In the genomic region with DNA sequence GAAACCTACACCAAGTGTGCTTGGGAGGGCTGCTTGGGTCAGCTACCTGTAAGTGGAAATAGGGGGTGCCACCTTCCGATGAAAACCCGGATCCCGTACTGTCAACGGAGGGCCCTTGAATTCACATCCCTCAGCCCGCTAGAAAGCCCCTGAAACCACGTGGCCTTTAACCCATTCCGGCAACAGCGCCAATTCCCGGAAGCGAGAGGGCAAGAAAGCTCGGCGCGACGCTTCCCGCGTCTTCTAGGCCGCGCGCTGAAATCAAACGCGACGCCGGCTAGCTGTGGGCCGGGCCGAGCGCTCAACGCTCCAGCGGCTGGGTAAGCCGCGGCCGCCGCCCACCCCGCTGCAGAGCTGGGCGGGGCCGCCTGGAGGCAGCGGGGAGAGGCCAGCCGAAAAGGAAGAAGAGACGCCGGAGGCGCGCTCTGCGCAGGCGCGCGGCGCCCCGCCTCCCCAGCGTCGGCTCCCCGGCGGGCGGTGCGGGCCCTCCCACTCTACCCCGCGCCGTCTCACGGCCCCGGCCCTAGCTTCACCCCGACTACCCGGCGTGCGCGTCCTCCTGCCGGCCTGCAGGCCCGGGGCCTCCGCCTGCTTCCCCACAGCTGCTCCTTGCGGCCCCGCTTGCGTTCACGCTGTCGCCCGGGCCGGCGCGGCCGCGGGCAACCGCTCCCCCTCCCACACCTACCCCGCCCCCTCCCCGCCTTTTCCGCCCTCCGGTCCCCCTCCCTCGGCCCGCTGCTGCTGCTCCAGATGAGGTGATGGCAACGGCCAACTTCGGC, we compare ENCODE assay signal across 1 cellular context.
A peak's percentile ranks its signal among the peaks of the same experiment; 100 is the strongest.
TF ChIP-seq lines count a peak whose summit lies in the region.

A gene (plus strand): TSS at position 492 of the 779 bp plus-strand sequence. CDS start 267 bp downstream, at position 759.

TF ChIP-seq in K562, 482 proteins besides CTCF, POLR2A, EP300 and RAD21 (continued from another document and continues in another):
- TF ChIP-seq, protein P1, sequence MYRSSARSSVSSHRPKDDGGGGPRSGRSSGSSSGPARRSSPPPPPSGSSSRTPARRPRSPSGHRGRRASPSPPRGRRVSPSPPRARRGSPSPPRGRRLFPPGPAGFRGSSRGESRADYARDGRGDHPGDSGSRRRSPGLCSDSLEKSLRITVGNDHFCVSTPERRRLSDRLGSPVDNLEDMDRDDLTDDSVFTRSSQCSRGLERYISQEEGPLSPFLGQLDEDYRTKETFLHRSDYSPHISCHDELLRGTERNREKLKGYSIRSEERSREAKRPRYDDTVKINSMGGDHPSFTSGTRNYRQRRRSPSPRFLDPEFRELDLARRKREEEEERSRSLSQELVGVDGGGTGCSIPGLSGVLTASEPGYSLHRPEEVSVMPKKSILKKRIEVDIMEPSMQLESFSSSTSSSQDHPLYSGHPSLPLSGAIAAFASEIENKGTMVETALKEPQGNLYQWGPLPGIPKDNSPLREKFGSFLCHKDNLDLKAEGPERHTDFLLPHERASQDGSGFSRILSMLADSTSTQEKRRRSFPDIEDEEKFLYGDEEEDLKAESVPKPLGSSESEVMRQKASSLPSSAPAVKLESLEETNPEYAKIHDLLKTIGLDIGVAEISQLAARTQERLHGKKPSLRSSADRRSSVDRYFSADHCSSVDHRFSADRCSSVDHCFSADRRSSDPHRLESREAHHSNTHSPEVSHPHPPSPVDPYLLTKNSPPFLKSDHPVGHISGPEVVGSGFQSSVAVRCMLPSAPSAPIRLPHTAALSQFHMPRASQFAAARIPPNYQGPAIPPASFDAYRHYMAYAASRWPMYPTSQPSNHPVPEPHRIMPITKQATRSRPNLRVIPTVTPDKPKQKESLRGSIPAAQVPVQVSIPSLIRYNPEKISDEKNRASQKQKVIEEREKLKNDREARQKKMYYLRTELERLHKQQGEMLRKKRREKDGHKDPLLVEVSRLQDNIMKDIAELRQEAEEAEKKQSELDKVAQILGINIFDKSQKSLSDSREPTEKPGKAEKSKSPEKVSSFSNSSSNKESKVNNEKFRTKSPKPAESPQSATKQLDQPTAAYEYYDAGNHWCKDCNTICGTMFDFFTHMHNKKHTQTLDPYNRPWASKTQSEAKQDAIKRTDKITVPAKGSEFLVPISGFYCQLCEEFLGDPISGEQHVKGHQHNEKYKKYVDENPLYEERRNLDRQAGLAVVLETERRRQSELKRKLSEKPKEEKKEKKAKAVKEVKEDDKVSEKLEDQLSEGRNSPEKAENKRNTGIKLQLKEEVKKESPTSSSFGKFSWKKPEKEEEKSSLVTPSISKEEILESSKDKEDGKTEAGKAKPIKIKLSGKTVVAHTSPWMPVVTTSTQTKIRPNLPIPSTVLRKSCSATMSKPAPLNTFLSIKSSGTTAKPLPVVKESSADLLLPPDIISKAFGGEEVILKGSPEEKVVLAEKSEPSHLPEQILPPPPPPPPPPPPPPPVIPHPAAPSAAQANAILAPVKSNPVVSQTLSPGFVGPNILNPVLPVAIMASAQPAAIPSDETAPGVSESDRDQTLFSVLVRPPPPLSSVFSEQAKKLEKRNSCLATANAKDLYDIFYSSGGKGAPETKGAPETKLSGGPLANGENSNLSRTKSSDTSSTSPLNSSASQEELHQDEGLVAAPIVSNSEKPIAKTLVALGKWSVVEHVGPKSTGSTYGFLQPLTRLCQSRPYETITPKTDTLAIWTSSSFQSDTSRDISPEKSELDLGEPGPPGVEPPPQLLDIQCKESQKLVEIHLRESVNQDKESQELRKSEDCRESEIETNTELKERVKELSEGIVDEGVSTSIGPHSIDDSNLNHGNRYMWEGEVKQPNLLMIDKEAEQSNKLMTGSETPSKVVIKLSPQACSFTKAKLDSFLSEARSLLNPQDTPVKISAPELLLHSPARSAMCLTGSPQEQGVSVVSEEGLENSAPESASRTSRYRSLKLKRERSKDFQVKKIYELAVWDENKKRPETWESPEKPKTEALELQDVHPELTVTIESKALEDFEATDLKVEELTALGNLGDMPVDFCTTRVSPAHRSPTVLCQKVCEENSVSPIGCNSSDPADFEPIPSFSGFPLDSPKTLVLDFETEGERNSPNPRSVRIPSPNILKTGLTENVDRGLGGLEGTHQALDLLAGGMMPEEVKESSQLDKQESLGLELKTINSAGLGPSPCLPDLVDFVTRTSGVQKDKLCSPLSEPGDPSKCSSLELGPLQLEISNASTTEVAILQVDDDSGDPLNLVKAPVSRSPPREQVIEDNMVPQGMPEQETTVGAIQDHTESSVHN (IDR thresholded peaks at IDR 0.05; ENCODE audit: borderline replicate concordance in 1 of 2, low read depth in 1 of 2), result no peak
- TF ChIP-seq EP400 (IDR thresholded peaks at IDR 0.05), result peak; percentile 95
- peak; percentile 31; the same call in 1 of the 2 replicates for TF ChIP-seq C11orf30 (IDR thresholded peaks at IDR 0.05; ENCODE audit: low read depth)
- TF ChIP-seq, protein P2, sequence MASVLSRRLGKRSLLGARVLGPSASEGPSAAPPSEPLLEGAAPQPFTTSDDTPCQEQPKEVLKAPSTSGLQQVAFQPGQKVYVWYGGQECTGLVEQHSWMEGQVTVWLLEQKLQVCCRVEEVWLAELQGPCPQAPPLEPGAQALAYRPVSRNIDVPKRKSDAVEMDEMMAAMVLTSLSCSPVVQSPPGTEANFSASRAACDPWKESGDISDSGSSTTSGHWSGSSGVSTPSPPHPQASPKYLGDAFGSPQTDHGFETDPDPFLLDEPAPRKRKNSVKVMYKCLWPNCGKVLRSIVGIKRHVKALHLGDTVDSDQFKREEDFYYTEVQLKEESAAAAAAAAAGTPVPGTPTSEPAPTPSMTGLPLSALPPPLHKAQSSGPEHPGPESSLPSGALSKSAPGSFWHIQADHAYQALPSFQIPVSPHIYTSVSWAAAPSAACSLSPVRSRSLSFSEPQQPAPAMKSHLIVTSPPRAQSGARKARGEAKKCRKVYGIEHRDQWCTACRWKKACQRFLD (CRISPR knock-in tag; IDR thresholded peaks at IDR 0.05), result peak; percentile 96
- TF ChIP-seq MAZ (CRISPR knock-in tag; conservative IDR thresholded peaks at IDR 0.05 in 1 of 2, IDR thresholded peaks at IDR 0.05 in 1 of 2), result peak; percentile 87 to 89
- TF ChIP-seq HIVEP1 (CRISPR knock-in tag; IDR thresholded peaks at IDR 0.05), result peak; percentile 81; the same call in 1 of the 2 replicates
- peak; percentile 59; the same call in 1 of the 2 replicates for TF ChIP-seq ZNF444 (CRISPR knock-in tag; IDR thresholded peaks at IDR 0.05)
- peak; percentile 81 for TF ChIP-seq ZNF766 (CRISPR knock-in tag; conservative IDR thresholded peaks at IDR 0.05)
- TF ChIP-seq GABPA (tag; conservative IDR thresholded peaks at IDR 0.05; ENCODE audit: low read depth), result peak; percentile 59
- TF ChIP-seq TCFL5 (CRISPR knock-in tag; conservative IDR thresholded peaks at IDR 0.05), result no peak
- TF ChIP-seq ETV1 (tag; conservative IDR thresholded peaks at IDR 0.05; ENCODE audit: low read depth), result peak; percentile 90
- TF ChIP-seq, protein P3, sequence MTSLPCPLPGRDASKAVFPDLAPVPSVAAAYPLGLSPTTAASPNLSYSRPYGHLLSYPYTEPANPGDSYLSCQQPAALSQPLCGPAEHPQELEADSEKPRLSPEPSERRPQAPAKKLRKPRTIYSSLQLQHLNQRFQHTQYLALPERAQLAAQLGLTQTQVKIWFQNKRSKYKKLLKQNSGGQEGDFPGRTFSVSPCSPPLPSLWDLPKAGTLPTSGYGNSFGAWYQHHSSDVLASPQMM (CRISPR knock-in tag; IDR thresholded peaks at IDR 0.05), result no peak
- 0 out of 2 replicates have a peak, but pooled peaks have one; percentile 55 for TF ChIP-seq ZNF586 (CRISPR knock-in tag; conservative IDR thresholded peaks at IDR 0.05)
- TF ChIP-seq, protein P4, sequence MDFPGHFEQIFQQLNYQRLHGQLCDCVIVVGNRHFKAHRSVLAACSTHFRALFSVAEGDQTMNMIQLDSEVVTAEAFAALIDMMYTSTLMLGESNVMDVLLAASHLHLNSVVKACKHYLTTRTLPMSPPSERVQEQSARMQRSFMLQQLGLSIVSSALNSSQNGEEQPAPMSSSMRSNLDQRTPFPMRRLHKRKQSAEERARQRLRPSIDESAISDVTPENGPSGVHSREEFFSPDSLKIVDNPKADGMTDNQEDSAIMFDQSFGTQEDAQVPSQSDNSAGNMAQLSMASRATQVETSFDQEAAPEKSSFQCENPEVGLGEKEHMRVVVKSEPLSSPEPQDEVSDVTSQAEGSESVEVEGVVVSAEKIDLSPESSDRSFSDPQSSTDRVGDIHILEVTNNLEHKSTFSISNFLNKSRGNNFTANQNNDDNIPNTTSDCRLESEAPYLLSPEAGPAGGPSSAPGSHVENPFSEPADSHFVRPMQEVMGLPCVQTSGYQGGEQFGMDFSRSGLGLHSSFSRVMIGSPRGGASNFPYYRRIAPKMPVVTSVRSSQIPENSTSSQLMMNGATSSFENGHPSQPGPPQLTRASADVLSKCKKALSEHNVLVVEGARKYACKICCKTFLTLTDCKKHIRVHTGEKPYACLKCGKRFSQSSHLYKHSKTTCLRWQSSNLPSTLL (IDR thresholded peaks at IDR 0.05), result no peak
- no peak for TF ChIP-seq MCM5 (IDR thresholded peaks at IDR 0.05; ENCODE audit: low read depth)
- no peak for TF ChIP-seq BDP1 (IDR thresholded peaks at IDR 0.05; ENCODE audit: insufficient read depth, insufficient read length)
- TF ChIP-seq MTA3 (IDR thresholded peaks at IDR 0.05; ENCODE audit: borderline replicate concordance), result peak; percentile 89
- TF ChIP-seq, protein P5, sequence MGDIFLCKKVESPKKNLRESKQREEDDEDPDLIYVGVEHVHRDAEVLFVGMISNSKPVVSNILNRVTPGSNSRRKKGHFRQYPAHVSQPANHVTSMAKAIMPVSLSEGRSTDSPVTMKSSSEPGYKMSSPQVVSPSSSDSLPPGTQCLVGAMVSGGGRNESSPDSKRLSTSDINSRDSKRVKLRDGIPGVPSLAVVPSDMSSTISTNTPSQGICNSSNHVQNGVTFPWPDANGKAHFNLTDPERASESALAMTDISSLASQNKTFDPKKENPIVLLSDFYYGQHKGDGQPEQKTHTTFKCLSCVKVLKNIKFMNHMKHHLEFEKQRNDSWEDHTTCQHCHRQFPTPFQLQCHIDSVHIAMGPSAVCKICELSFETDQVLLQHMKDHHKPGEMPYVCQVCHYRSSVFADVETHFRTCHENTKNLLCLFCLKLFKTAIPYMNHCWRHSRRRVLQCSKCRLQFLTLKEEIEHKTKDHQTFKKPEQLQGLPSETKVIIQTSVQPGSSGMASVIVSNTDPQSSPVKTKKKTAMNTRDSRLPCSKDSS (IDR thresholded peaks at IDR 0.05; ENCODE audit: low read depth, partially characterized antibody), result no peak
- no peak for TF ChIP-seq CBX8 (IDR thresholded peaks at IDR 0.05; ENCODE audit: borderline replicate concordance, extremely low read depth, low read depth, low read length, poor library complexity, severe bottlenecking)
- no peak for TF ChIP-seq HNRNPH1 (optimal IDR thresholded peaks at IDR 0.05; ENCODE audit: low read depth, low read length)
- no peak for TF ChIP-seq FOXP1 (CRISPR knock-in tag; IDR thresholded peaks at IDR 0.05)
- no peak for TF ChIP-seq MED1 (CRISPR knock-in tag; IDR thresholded peaks at IDR 0.05; ENCODE audit: borderline replicate concordance)
- TF ChIP-seq XRCC4 (IDR thresholded peaks at IDR 0.05; ENCODE audit: extremely low read depth, insufficient read depth, insufficient read length), result no peak
- no peak for TF ChIP-seq ZNF77 (CRISPR knock-in tag; IDR thresholded peaks at IDR 0.05)
- TF ChIP-seq MAFK (IDR thresholded peaks at IDR 0.05; ENCODE audit: low read length), result no peak
- TF ChIP-seq BCL6 (CRISPR knock-in tag; IDR thresholded peaks at IDR 0.05), result no peak
- TF ChIP-seq LCOR (CRISPR knock-in tag; IDR thresholded peaks at IDR 0.05), result peak; percentile 96
- TF ChIP-seq ZNF436 (CRISPR knock-in tag; IDR thresholded peaks at IDR 0.05), result no peak
- no peak for TF ChIP-seq NFE2 (IDR thresholded peaks at IDR 0.05; ENCODE audit: low read depth)
- TF ChIP-seq, protein P6, sequence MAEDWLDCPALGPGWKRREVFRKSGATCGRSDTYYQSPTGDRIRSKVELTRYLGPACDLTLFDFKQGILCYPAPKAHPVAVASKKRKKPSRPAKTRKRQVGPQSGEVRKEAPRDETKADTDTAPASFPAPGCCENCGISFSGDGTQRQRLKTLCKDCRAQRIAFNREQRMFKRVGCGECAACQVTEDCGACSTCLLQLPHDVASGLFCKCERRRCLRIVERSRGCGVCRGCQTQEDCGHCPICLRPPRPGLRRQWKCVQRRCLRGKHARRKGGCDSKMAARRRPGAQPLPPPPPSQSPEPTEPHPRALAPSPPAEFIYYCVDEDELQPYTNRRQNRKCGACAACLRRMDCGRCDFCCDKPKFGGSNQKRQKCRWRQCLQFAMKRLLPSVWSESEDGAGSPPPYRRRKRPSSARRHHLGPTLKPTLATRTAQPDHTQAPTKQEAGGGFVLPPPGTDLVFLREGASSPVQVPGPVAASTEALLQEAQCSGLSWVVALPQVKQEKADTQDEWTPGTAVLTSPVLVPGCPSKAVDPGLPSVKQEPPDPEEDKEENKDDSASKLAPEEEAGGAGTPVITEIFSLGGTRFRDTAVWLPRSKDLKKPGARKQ (CRISPR knock-in tag; IDR thresholded peaks at IDR 0.05), result no peak
- peak; percentile 95 for TF ChIP-seq E2F3 (CRISPR knock-in tag; IDR thresholded peaks at IDR 0.05)
- peak; percentile 86; the same call in 1 of the 2 replicates for TF ChIP-seq GTF2F1 (IDR thresholded peaks at IDR 0.05; ENCODE audit: low read depth, low read length)
- TF ChIP-seq ZNF232 (CRISPR knock-in tag; IDR thresholded peaks at IDR 0.05), result no peak; the same call in 1 of the 2 replicates
- TF ChIP-seq ZNF3 (CRISPR knock-in tag; IDR thresholded peaks at IDR 0.05), result no peak
- no peak for TF ChIP-seq BRF1 (IDR thresholded peaks at IDR 0.05; ENCODE audit: borderline replicate concordance, extremely low read depth, insufficient read length)
- TF ChIP-seq ELF1 (tag; IDR thresholded peaks at IDR 0.05), result peak; percentile 98
- TF ChIP-seq, protein P7, sequence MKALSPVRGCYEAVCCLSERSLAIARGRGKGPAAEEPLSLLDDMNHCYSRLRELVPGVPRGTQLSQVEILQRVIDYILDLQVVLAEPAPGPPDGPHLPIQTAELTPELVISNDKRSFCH (CRISPR knock-in tag; IDR thresholded peaks at IDR 0.05), result no peak
- TF ChIP-seq, protein P7 (tag; IDR thresholded peaks at IDR 0.05), result peak; percentile 97
- TF ChIP-seq, protein P8, sequence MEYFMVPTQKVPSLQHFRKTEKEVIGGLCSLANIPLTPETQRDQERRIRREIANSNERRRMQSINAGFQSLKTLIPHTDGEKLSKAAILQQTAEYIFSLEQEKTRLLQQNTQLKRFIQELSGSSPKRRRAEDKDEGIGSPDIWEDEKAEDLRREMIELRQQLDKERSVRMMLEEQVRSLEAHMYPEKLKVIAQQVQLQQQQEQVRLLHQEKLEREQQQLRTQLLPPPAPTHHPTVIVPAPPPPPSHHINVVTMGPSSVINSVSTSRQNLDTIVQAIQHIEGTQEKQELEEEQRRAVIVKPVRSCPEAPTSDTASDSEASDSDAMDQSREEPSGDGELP (CRISPR knock-in tag; IDR thresholded peaks at IDR 0.05; ENCODE audit: borderline replicate concordance), result peak; percentile 95
- TF ChIP-seq, protein P9, sequence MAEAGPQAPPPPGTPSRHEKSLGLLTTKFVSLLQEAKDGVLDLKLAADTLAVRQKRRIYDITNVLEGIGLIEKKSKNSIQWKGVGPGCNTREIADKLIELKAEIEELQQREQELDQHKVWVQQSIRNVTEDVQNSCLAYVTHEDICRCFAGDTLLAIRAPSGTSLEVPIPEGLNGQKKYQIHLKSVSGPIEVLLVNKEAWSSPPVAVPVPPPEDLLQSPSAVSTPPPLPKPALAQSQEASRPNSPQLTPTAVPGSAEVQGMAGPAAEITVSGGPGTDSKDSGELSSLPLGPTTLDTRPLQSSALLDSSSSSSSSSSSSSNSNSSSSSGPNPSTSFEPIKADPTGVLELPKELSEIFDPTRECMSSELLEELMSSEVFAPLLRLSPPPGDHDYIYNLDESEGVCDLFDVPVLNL (CRISPR knock-in tag; IDR thresholded peaks at IDR 0.05; ENCODE audit: low read depth), result peak; percentile 86; the same call in 1 of the 2 replicates
- peak; percentile 97 for TF ChIP-seq KLF13 (tag; IDR thresholded peaks at IDR 0.05; ENCODE audit: borderline replicate concordance, low read depth)
